ENCODE assay signal across 8 cellular contexts in genomic region chr16:56625140-56625942, GRCh38. TPM values are rescaled to one million over a fixed set of nuclear protein-coding genes. Genes with fewer than 3 reads are reported as not detected.
DNase-seq lines count a peak whose midpoint lies in the region; ATAC-seq and TF ChIP-seq lines count a peak whose summit lies in the region.

TSS of gene MT1E (plus strand) at chr16:56625781. CDS start at chr16:56625852, 71 bp downstream.

- no peak within 1 kb of the TSS for H3K27ac Mint-ChIP-seq in CD4-positive, alpha-beta T cell

- H3K36me3 ChIP-seq in SJSA1, result no peaks in the 10 kb centered on the region; the same call in 1 of the 2 replicates
- no peaks in the 10 kb centered on the region for H3K36me3 ChIP-seq in brain microvascular endothelial cell (replicated peaks)
- no peaks in the 10 kb centered on the region for H3K36me3 ChIP-seq in iPS-15b (ENCODE audit: control insufficient read depth, insufficient read depth, low read length)
- no peaks in the 10 kb centered on the region for H3K36me3 ChIP-seq in BE2C

- peak; percentile 86 for ATAC-seq in CD4-positive, alpha-beta T cell (ENCODE audit: poor library complexity)
- peak; percentile 52 for ATAC-seq in HG02798 (IDR thresholded peaks at IDR 0.05; ENCODE audit: poor library complexity, unreplicated experiment)

- peak in 7 of 10 experiments; percentile 11 to 63 (median 38) for DNase-seq in CD4-positive, alpha-beta T cell
- DNase-seq in SJSA1 (ENCODE audit: low read depth in 1 of 2, low spot score in 2 of 2) (peak in 1 of 2 experiments; percentile 41), brain microvascular endothelial cell (peak; percentile 70), retina (peak; percentile 77), NCI-H1694 (lab: John Stamatoyannopoulos, UW) (no peak), BE2C (no peak)

- H3K4me1 Mint-ChIP-seq in CD4-positive, alpha-beta T cell (ENCODE audit: low read depth), result peaks cover 11% of the 10 kb centered on the region

- POLR2A ChIA-PET in CD4-positive, alpha-beta T cell (lab: Charles Lee), result interaction anchor here (0.6 to 1.9 kb wide), 6 partner anchors 11 to 18 kb away, joined by 3 to 9 read pairs (median 4); partner anchors contain the start of gene MT2A

- peaks cover 20% of the 10 kb centered on the region for H3K4me1 ChIP-seq in SJSA1 (replicated peaks)
- peaks cover 14% of the 10 kb centered on the region for H3K4me1 ChIP-seq in iPS-15b (ENCODE audit: control insufficient read depth, insufficient read depth, low read length)
- H3K4me1 ChIP-seq in BE2C, result peaks cover 2% of the 10 kb centered on the region; the same call in 1 of the 2 replicates

- in situ Hi-C loops in brain microvascular endothelial cell (cut with HindIII; ENCODE audit: low pct_ligation_motif_present, low sequenced_read_pairs), result no loop called here

- H3K4me3 ChIP-seq in SJSA1 (peak within 1 kb of the TSS; percentile 42), brain microvascular endothelial cell (ENCODE audit: low read depth, low read length) (peak within 1 kb of the TSS; percentile 74), iPS-15b (ENCODE audit: low read depth, low read length) (peak within 1 kb of the TSS; percentile 67), BE2C (ENCODE audit: low read depth, low read length) (no peak within 1 kb of the TSS)

- H3K36me3 Mint-ChIP-seq in CD4-positive, alpha-beta T cell (ENCODE audit: low read depth), result no peaks in the 10 kb centered on the region

- peak within 1 kb of the TSS; percentile 89 for H3K4me3 Mint-ChIP-seq in CD4-positive, alpha-beta T cell

- CTCF ChIA-PET in CD4-positive, alpha-beta T cell (lab: Charles Lee), result interaction anchor here (1.2 kb wide), 1 partner anchor 18 kb away, joined by 3 read pairs; no protein-coding TSS in a partner anchor

- intact Hi-C loops in CD4-positive, alpha-beta T cell (cut with DNase I, micrococcal nuclease), result loop anchor here in 1 of 2 experiments (2.0 kb wide), 1 partner anchor 17 kb away; the partner anchor contains the start of gene MT2A

- peaks cover 10% of the 10 kb centered on the region for H3K27me3 ChIP-seq in CD4-positive, alpha-beta T cell (ENCODE audit: control insufficient read depth, insufficient read depth, low read length)
- H3K27me3 ChIP-seq in SJSA1 (replicated peaks) (no peaks in the 10 kb centered on the region; the same call in 1 of the 2 replicates), brain microvascular endothelial cell (replicated peaks) (no peaks in the 10 kb centered on the region), iPS-15b (ENCODE audit: control insufficient read depth, insufficient read depth, low read length) (peaks cover 86% of the 10 kb centered on the region), BE2C (peaks cover 12% of the 10 kb centered on the region)

- H3K9ac ChIP-seq in iPS-15b (ENCODE audit: low read depth, low read length), result peak within 1 kb of the TSS; percentile 24

- peaks cover 42% of the 10 kb centered on the region for H3K27me3 Mint-ChIP-seq in CD4-positive, alpha-beta T cell

- H3K27ac ChIP-seq in CD4-positive, alpha-beta T cell (ENCODE audit: low read depth, low read length), result no peak within 1 kb of the TSS
- H3K27ac ChIP-seq in SJSA1, result peak within 1 kb of the TSS; percentile 36
- H3K27ac ChIP-seq in brain microvascular endothelial cell, result peak within 1 kb of the TSS; percentile 75

- no peak for TF ChIP-seq CTCF in CD4-positive, alpha-beta T cell (IDR thresholded peaks at IDR 0.05)
- TF ChIP-seq CTCF in brain microvascular endothelial cell (IDR thresholded peaks at IDR 0.05; ENCODE audit: low read depth, low read length, missing control alignments), result no peak
- no peak for TF ChIP-seq CTCF in BE2C (IDR thresholded peaks at IDR 0.05; ENCODE audit: low read depth, low read length)

- H3K9me3 Mint-ChIP-seq in CD4-positive, alpha-beta T cell, result no peaks in the 10 kb centered on the region

- no peaks in the 10 kb centered on the region for H3K9me3 ChIP-seq in CD4-positive, alpha-beta T cell (ENCODE audit: control insufficient read depth, low read length)
- no peaks in the 10 kb centered on the region for H3K9me3 ChIP-seq in SJSA1 (replicated peaks)
- no peaks in the 10 kb centered on the region for H3K9me3 ChIP-seq in iPS-15b (ENCODE audit: control insufficient read depth, insufficient read depth, low read length)
- no peaks in the 10 kb centered on the region for H3K9me3 ChIP-seq in BE2C

RNA-seq across cellular contexts. Expression of gene MT1E, which starts in this region (rescaled TPM):
- total RNA-seq in CD4-positive, alpha-beta T cell, result 1 to 10 TPM; 2.5 to 2.9 TPM
- total RNA-seq in SJSA1 (2014; rRNA removed; shearing (Covaris generic)), result 63.9 and 155 TPM in 2 replicates
- polyA plus RNA-seq in BE2C (2012; ENCODE audit: insufficient read depth, insufficient read length, low read depth), result not detected

Comparison
In these comparisons a context has a peak if more than half of its experiments do, and no peak if none do; other contexts are left out.
1. RNA of gene MT1E (total RNA-seq): 63.9 to 155 TPM in SJSA1; 2.5 to 2.9 TPM in CD4-positive, alpha-beta T cell; every median in the first group is over 10 times any median in the second.
2. DNase-seq: peak in CD4-positive, alpha-beta T cell (7 of 10), brain microvascular endothelial cell (single experiment) and retina (single experiment); none in NCI-H1694 (single experiment) and BE2C (single experiment).